Comparison of ENCODE assay signal across 1 cellular context in the genomic region with DNA sequence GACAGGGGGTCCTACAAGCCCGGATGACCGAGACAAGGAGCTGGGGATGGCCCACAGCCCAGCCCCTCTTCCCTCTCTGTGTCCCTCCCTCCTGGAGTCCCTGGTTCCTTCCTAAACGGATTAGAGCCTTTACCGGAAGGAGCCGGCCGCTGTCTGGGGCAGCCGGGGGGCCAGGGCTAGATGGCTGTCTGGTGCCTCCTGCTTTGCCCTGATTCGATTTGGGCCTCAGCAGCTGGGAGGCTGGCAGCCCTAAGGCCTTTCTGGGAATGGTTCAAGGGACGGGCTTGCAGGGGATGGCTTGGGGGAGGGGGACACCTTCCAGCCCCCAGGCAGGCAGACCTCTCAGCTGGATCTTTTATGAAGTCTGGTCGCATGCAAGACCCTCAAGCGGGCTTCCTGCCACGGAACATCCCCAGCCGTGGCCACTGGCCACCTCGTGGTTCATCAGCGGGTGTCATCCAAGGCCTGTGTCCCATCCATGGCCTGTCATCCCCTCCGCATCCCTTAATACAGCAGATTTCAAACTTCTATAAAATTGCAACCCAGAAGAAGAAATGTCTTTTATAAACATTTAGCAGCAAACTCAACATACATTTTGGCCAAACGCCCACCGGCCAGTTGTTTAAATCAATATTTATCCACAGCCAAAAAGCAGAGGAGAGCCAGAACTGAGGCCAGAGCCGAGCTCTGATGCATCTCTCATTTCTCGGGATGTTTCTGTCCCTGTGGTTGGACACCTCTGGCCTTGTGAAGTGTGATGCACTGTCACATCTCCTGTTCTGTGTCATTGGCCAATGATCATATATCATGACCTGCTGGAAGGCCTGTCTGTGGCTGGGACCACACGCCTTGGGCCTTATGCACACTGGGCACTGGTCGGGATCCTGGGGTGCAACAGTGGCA.
A peak's percentile ranks its signal among the peaks of the same experiment; 100 is the strongest.
TF ChIP-seq lines count a peak whose summit lies in the region.

No MANE protein-coding gene starts in this region.

TF ChIP-seq in HepG2, 621 proteins besides CTCF, POLR2A, EP300 and RAD21:
- TF ChIP-seq NFE2 (CRISPR knock-in tag; IDR thresholded peaks at IDR 0.05) = no peak
- TF ChIP-seq AGO2 (optimal IDR thresholded peaks at IDR 0.05; ENCODE audit: low read depth, low read length) = peak; percentile 42
